ENCODE assay signal across 8 cellular contexts in the genomic region with DNA sequence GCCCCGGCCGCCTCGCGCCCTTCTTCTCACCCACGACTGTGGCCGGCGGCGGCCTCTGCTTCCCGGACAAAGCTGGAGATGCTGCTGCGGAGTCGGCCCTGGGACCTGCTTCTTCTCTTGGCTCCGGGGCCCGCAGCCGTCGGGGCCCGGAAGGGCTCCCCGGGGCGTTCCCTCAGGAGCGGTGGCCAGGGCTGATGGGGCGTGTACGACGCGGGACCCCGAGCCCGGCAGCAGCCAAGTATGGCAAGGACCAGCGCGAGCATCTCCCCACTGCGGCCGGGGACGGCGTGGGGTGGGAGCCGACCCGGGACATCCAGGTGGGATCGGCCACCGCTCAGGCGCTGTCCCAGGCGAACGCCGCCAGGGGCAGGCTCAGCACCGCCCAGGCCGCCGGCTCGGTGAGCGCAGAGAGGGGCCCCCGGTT. TPM values are rescaled to one million over a fixed set of nuclear protein-coding genes. Genes with fewer than 3 reads are reported as not detected.
DNase-seq lines count a peak whose midpoint lies in the region; TF ChIP-seq lines count a peak whose summit lies in the region.

No MANE protein-coding gene starts in this region.

- in situ Hi-C loops in GM13976 (cut with MboI; ENCODE audit: low sequenced_read_pairs, unreplicated experiment) = no loop called here

- H3K4me1 ChIP-seq in ectodermal cell (ENCODE audit: control insufficient read depth, insufficient read depth, low read length) = peaks cover 3% of the 10 kb centered on the region
- peaks cover 3% of the 10 kb centered on the region for H3K4me1 ChIP-seq in mesodermal cell (ENCODE audit: control insufficient read depth, insufficient read depth, low read length, poor library complexity, severe bottlenecking)
- peaks cover 3% of the 10 kb centered on the region for H3K4me1 ChIP-seq in thymus (ENCODE audit: control insufficient read depth, insufficient read depth, low read length)
- H3K4me1 ChIP-seq in adrenal gland (replicated peaks in 1 of 2) = peaks cover 0 to 20% of the 10 kb centered on the region in 2 donors

- H3K27me3 ChIP-seq in ectodermal cell (ENCODE audit: control insufficient read depth, insufficient read depth, low read length, poor library complexity, severe bottlenecking) (peaks cover 70% of the 10 kb centered on the region), thymus (ENCODE audit: control insufficient read depth, insufficient read depth) (peaks cover 46% of the 10 kb centered on the region), adrenal gland (peaks cover 28% of the 10 kb centered on the region)

- no peak for TF ChIP-seq POLR2A in adrenal gland (IDR thresholded peaks at IDR 0.05)

- WGBS in ectodermal cell, 2 experiments = 9% methylated on average over 45 of the region's 45 CpGs
- WGBS in mesodermal cell (ENCODE audit: insufficient coverage in 2 of 2), 2 experiments = 2 to 7% methylated on average over 26 to 42 of the region's 45 CpGs
- 5% methylated on average over 45 of the region's 45 CpGs for WGBS in thymus
- 3 to 5% (median 3%) methylated on average over 15 to 45 of the region's 45 CpGs; no CpG with 5 or more reads in 1 of the 4 donors for WGBS in adrenal gland, 4 donors

- H3K4me3 ChIP-seq in ectodermal cell (ENCODE audit: insufficient read depth, low read depth, low read length) (peak overlapping the region; percentile 39), mesodermal cell (ENCODE audit: extremely low read depth, insufficient read depth, low read length, poor library complexity, severe bottlenecking) (peak overlapping the region; percentile 37), thymus (ENCODE audit: low read length) (peak overlapping the region; percentile 34), adrenal gland (peak overlapping the region in 2 of 4 donors; percentile 10 to 63)

- no peaks in the 10 kb centered on the region for H3K9me3 ChIP-seq in ectodermal cell (ENCODE audit: control insufficient read depth, low read length)
- H3K9me3 ChIP-seq in mesodermal cell (ENCODE audit: control insufficient read depth, low read length) = no peaks in the 10 kb centered on the region
- no peaks in the 10 kb centered on the region for H3K9me3 ChIP-seq in thymus (ENCODE audit: control insufficient read depth)
- no peaks in the 10 kb centered on the region for H3K9me3 ChIP-seq in adrenal gland (replicated peaks in 1 of 3)

- intact Hi-C loops in adrenal gland (cut with DNase I) = no loop called here

- no peak for TF ChIP-seq CTCF in adrenal gland (IDR thresholded peaks at IDR 0.05)
- no peak for TF ChIP-seq CTCF in GM13976 (IDR thresholded peaks at IDR 0.05; ENCODE audit: borderline replicate concordance, control extremely low read depth, extremely low read depth, insufficient read depth, missing control alignments)

- H3K36me3 ChIP-seq in ectodermal cell (ENCODE audit: control insufficient read depth, insufficient read depth, low read length) = no peaks in the 10 kb centered on the region
- H3K36me3 ChIP-seq in mesodermal cell (ENCODE audit: control insufficient read depth, insufficient read depth, low read length) = no peaks in the 10 kb centered on the region
- no peaks in the 10 kb centered on the region for H3K36me3 ChIP-seq in thymus (ENCODE audit: control insufficient read depth, insufficient read depth)
- H3K36me3 ChIP-seq in adrenal gland (replicated peaks in 1 of 2) = no peaks in the 10 kb centered on the region

- H3K27ac ChIP-seq in ectodermal cell (ENCODE audit: insufficient read depth, low read depth, low read length, poor library complexity, severe bottlenecking) (no peak overlapping the region), mesodermal cell (ENCODE audit: low read depth, low read length, severe bottlenecking) (no peak overlapping the region), thymus (ENCODE audit: low read depth) (no peak overlapping the region), adrenal gland (no peak overlapping the region)

- DNase-seq in DMS 273 (lab: John Stamatoyannopoulos, UW; ENCODE audit: unreplicated experiment) (peak; percentile 5), DMS 273 treated with DMSO at 0.1 percent for 48 hours (lab: John Stamatoyannopoulos, UW) (no peak), adrenal gland (no peak), 8988T (no peak), GM13976 (ENCODE audit: low spot score) (no peak)

RNA-seq across cellular contexts. Expression of a gene that starts 27.6 kb away (rescaled TPM):
- polyA plus RNA-seq in ectodermal cell (2013, experiment 1 of 4) = 35.1 TPM
- 34.5 TPM for polyA plus RNA-seq in ectodermal cell (2013, experiment 2 of 4)
- polyA plus RNA-seq in ectodermal cell (2013, experiment 3 of 4) = 21.8 TPM
- 24.8 TPM for polyA plus RNA-seq in ectodermal cell (2013, experiment 4 of 4)
- polyA plus RNA-seq in mesodermal cell (2013, experiment 1 of 2) = 19.4 TPM
- polyA plus RNA-seq in mesodermal cell (2013, experiment 2 of 2) = 20.9 TPM
- polyA plus RNA-seq in thymus (10.1 TPM), adrenal gland (10 to 100 TPM in 1 of 3 donors, 1 to 10 TPM in 2; 8.6 to 27.8 (median 9.7) TPM)
- 10 to 100 TPM in 7 of 8 donors, 1 to 10 TPM in 1; 9.1 to 21.6 (median 12.7) TPM for total RNA-seq in adrenal gland
